In the genomic region with DNA sequence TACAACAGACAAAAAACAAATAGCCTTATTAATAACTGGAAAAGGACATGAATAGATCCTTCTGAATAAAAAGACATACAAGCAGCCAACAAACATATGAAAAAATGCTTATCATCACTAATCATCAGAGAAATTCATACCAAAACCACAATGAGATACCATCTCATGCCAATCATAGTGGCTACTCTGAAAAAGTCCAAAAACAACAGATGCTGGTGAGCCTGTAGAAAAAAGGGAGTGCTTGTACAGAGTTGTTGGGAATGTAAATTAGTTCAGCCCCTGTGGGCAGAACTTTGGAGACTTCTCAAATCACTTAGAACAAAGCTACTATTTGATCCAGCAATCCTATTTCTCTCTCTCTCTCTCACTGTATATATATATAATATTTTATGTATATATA, we compare ENCODE assay signal across 3 cellular contexts. TPM values are rescaled to one million over a fixed set of nuclear protein-coding genes. Genes with fewer than 3 reads are reported as not detected.
"Had no signal": no experiment of that assay in that cellular context is flagged by ENCODE, and none has a peak within 500 bp of the region (broad histone marks: within the 10 kb centered on the region; RNA-seq: fewer than 3 reads in every experiment).

No MANE protein-coding gene starts in this region.

RNA-seq across cellular contexts. Expression of gene OR4Q3, which starts 8.9 kb away (rescaled TPM):
- total RNA-seq: M059J, MCF 10A, NCI-H460 had no signal

RNA-seq across cellular contexts. Expression of gene OR4M1, which starts 21.0 kb away (rescaled TPM):
- total RNA-seq: M059J, MCF 10A, NCI-H460 had no signal

RNA-seq across cellular contexts. Expression of gene OR11H2, which starts 38.6 kb away (rescaled TPM):
- total RNA-seq: M059J, MCF 10A, NCI-H460 had no signal

RNA-seq across cellular contexts. Expression of gene OR4N2, which starts 51.3 kb away (rescaled TPM):
- total RNA-seq: M059J, MCF 10A, NCI-H460 had no signal
